Comparison of ENCODE assay signal across 10 cellular contexts in genomic region chr6:118808794-118809668, GRCh38.
DNase-seq lines count a peak whose midpoint lies in the region; ATAC-seq and TF ChIP-seq lines count a peak whose summit lies in the region.
"Had no signal": no experiment of that assay in that cellular context is flagged by ENCODE, and none has a peak within 500 bp of the region (broad histone marks: within the 10 kb centered on the region; RNA-seq: fewer than 3 reads in every experiment).

No MANE protein-coding gene starts in this region.

- H3K27me3 ChIP-seq in GM23248 (replicated peaks; ENCODE audit: insufficient read depth): no peaks in the 10 kb centered on the region
- H3K27me3 ChIP-seq: MG63, transverse colon had no signal

- in situ Hi-C loops in GM23248 (cut with MboI): no loop called here

- POLR2A ChIA-PET in GM10248 (lab: Yijun Ruan, JAX): interaction anchor here (0.5 kb wide), 2 partner anchors 138 to 157 kb away, joined by 3 to 4 read pairs; no protein-coding TSS in a partner anchor

- no peak overlapping the region for H3K9ac ChIP-seq in GM23248

- peaks cover 9% of the 10 kb centered on the region for H3F3A ChIP-seq in GM23248 (ENCODE audit: insufficient read depth)

- no peak overlapping the region for H2AFZ ChIP-seq in GM23248

- peak; percentile 11 for TF ChIP-seq CTCF in GM10248 (IDR thresholded peaks at IDR 0.05; ENCODE audit: control extremely low read depth, extremely low read depth, low read depth, missing control alignments)
- no peak for TF ChIP-seq CTCF in GM10266 (IDR thresholded peaks at IDR 0.05; ENCODE audit: control insufficient read depth, insufficient read depth, low read depth, missing control alignments)

- CTCF ChIA-PET in GM10248 (lab: Yijun Ruan, JAX): interaction anchor here (0.7 to 3.9 kb wide), 16 partner anchors 8 to 183 kb away, joined by 3 to 26 read pairs (median 4); no protein-coding TSS in a partner anchor

- whole genome bisulfite sequencing in GM23248 (ENCODE audit: low coverage in 1 of 2, low lambda C conversion rate in 2 of 2, missing lambda C conversion rate in 2 of 2), 2 experiments: 92 to 96% methylated on average over 5 of the region's 5 CpGs

- ATAC-seq in GM21423 (IDR thresholded peaks at IDR 0.05; ENCODE audit: unreplicated experiment): peak; percentile 52

- H3K4me3 ChIP-seq in GM23248: no peak overlapping the region
- H3K4me3 ChIP-seq: MG63, transverse colon had no signal

- H3K27ac ChIP-seq in KOPT-K1 (ENCODE audit: low read depth, low read length, poor library complexity, severe bottlenecking) (peak overlapping the region; percentile 73), GM23248 (no peak overlapping the region)

- H3K9me2 ChIP-seq in GM23248 (ENCODE audit: insufficient read depth): no peaks in the 10 kb centered on the region

- H4K20me1 ChIP-seq in GM23248 (ENCODE audit: insufficient read depth): no peaks in the 10 kb centered on the region

- H3K4me2 ChIP-seq in GM23248 (ENCODE audit: unreplicated experiment): no peak overlapping the region

- no peaks in the 10 kb centered on the region for H3K79me2 ChIP-seq in GM23248 (ENCODE audit: insufficient read depth)

- H3K9me3 ChIP-seq in KOPT-K1 (ENCODE audit: insufficient read depth, low read length, poor library complexity, severe bottlenecking): peaks cover 6% of the 10 kb centered on the region
- H3K9me3 ChIP-seq in GM23248 (ENCODE audit: low read depth): no peaks in the 10 kb centered on the region
- H3K9me3 ChIP-seq: MG63, transverse colon had no signal

- peaks cover 16% of the 10 kb centered on the region for H3K4me1 ChIP-seq in GM23248 (ENCODE audit: insufficient read depth)
- H3K4me1 ChIP-seq: transverse colon had no signal

- intact Hi-C loops in cardiac septum (cut with DNase I): loop anchor here (10.0 kb wide), 1 partner anchor 524 kb away; no protein-coding TSS in a partner anchor

- DNase-seq in GM10248 (ENCODE audit: extremely low spot score) (no peak), GM10266 (ENCODE audit: extremely low spot score) (no peak), GM23248 (no peak), cardiac septum (ENCODE audit: low spot score) (no peak), retina (no peak)
- DNase-seq in central memory CD4-positive, alpha-beta T cell: peak; percentile 49
- DNase-seq: MG63, transverse colon had no signal

- H3K36me3 ChIP-seq in KOPT-K1 (ENCODE audit: insufficient read depth, low read length) (no peaks in the 10 kb centered on the region; the same call in 1 of the 2 replicates), GM23248 (ENCODE audit: low read depth) (no peaks in the 10 kb centered on the region)
- H3K36me3 ChIP-seq: transverse colon had no signal
